Comparison of ENCODE assay signal across 1 cellular context in the genomic region with DNA sequence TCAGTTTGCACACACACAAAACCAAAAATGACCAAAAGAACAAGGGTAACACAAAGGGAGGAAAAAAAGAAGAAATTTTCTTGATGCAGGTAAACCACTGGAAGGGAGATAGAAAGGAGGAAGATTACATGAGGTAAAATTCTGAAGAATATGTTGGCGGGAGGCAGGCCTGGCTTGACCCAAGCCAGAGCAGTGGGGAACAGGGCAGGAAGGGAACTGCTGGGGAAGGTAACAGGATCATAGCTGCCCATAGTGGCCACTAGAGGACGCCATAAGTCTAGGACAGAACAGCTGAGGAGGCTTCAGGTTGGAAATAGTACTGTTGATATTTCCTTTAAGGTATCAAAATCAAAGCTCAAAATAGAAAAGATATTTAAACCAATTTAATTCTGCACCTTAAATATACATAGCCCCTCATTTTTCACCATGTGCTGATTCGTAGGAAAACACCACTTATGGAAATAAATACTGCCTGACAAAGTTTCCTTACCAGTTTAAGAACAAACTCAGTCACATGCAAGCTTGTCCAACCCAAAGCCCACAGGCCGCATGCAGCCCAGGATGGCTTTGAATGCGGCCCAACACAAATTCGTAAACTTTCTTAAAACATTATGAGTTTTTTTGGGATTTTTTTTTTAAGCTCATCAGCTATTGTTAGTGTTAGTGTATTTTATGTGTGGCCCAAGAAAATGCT.
A peak's percentile ranks its signal among the peaks of the same experiment; 100 is the strongest.
TF ChIP-seq lines count a peak whose summit lies in the region.

No MANE protein-coding gene starts in this region.

TF ChIP-seq in HepG2, 621 proteins besides CTCF, POLR2A, EP300 and RAD21 (continued from another document and continues in another):
- TF ChIP-seq, protein P1, sequence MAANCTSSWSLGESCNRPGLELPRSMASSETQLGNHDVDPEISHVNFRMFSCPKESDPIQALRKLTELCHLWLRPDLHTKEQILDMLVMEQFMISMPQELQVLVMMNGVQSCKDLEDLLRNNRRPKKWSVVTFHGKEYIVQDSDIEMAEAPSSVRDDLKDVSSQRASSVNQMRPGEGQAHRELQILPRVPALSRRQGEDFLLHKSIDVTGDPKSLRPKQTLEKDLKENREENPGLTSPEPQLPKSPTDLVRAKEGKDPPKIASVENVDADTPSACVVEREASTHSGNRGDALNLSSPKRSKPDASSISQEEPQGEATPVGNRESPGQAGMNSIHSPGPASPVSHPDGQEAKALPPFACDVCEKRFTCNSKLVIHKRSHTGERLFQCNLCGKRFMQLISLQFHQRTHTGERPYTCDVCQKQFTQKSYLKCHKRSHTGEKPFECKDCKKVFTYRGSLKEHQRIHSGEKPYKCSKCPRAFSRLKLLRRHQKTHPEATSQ (CRISPR knock-in tag; IDR thresholded peaks at IDR 0.05; ENCODE audit: borderline replicate concordance): no peak
- TF ChIP-seq ZNF335 (CRISPR knock-in tag; IDR thresholded peaks at IDR 0.05) (no peak), KLF16 (CRISPR knock-in tag; IDR thresholded peaks at IDR 0.05) (peak in 1 of 2 experiments; percentile 58; a peak in 1 of 4 replicates), ERF (CRISPR knock-in tag; IDR thresholded peaks at IDR 0.05) (peak; percentile 31; the same call in 1 of the 2 replicates), DR1 (CRISPR knock-in tag; IDR thresholded peaks at IDR 0.05) (no peak), RBM39 (IDR thresholded peaks at IDR 0.05; ENCODE audit: low read depth, low read length, poor library complexity, severe bottlenecking) (no peak), ZNF816 (CRISPR knock-in tag; IDR thresholded peaks at IDR 0.05; ENCODE audit: borderline replicate concordance) (no peak), FOXO1 (CRISPR knock-in tag; IDR thresholded peaks at IDR 0.05) (0 out of 2 replicates have a peak, but pooled peaks have one; percentile 10), ETV6 (CRISPR knock-in tag; conservative IDR thresholded peaks at IDR 0.05) (no peak), TBL1XR1 (IDR thresholded peaks at IDR 0.05; ENCODE audit: borderline replicate concordance, low read length, partially characterized antibody) (peak; percentile 31), KDM3A (CRISPR knock-in tag; IDR thresholded peaks at IDR 0.05; ENCODE audit: low read depth) (peak; percentile 66; the same call in 1 of the 2 replicates), MIER3 (CRISPR knock-in tag; IDR thresholded peaks at IDR 0.05; ENCODE audit: borderline replicate concordance) (0 out of 2 replicates have a peak, but pooled peaks have one; percentile 27), FOXA3 (CRISPR knock-in tag; IDR thresholded peaks at IDR 0.05) (peak; percentile 8; the same call in 1 of the 2 replicates), SOX5 (CRISPR knock-in tag; IDR thresholded peaks at IDR 0.05; ENCODE audit: borderline replicate concordance) (0 out of 2 replicates have a peak, but pooled peaks have one; percentile 29), DNMT3B (CRISPR knock-in tag; conservative IDR thresholded peaks at IDR 0.05) (no peak), ASH2L (IDR thresholded peaks at IDR 0.05; ENCODE audit: insufficient read length, low read depth, low read length) (peak; percentile 26), JDP2 (CRISPR knock-in tag; IDR thresholded peaks at IDR 0.05; ENCODE audit: borderline replicate concordance) (no peak), SALL1 (CRISPR knock-in tag; IDR thresholded peaks at IDR 0.05) (peak; percentile 49; the same call in 1 of the 2 replicates), ZNF10 (CRISPR knock-in tag; IDR thresholded peaks at IDR 0.05; ENCODE audit: borderline replicate concordance, low read depth) (no peak), ZFP82 (CRISPR knock-in tag; IDR thresholded peaks at IDR 0.05; ENCODE audit: borderline replicate concordance) (no peak), RXRA (CRISPR knock-in tag; IDR thresholded peaks at IDR 0.05) (peak; percentile 16; the same call in 1 of the 2 replicates), ZNF775 (CRISPR knock-in tag; IDR thresholded peaks at IDR 0.05; ENCODE audit: borderline replicate concordance) (no peak), SOX13 (IDR thresholded peaks at IDR 0.05) (no peak), SOX13 (CRISPR knock-in tag; conservative IDR thresholded peaks at IDR 0.05 in 1 of 2, IDR thresholded peaks at IDR 0.05 in 1 of 2) (peak in 1 of 2 experiments; percentile 17; a peak in 1 of 4 replicates), RNF2 (conservative IDR thresholded peaks at IDR 0.05; ENCODE audit: low read depth) (no peak)
- TF ChIP-seq, protein P2, sequence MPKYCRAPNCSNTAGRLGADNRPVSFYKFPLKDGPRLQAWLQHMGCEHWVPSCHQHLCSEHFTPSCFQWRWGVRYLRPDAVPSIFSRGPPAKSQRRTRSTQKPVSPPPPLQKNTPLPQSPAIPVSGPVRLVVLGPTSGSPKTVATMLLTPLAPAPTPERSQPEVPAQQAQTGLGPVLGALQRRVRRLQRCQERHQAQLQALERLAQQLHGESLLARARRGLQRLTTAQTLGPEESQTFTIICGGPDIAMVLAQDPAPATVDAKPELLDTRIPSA (CRISPR knock-in tag; IDR thresholded peaks at IDR 0.05; ENCODE audit: borderline replicate concordance): no peak
- TF ChIP-seq, protein P3, sequence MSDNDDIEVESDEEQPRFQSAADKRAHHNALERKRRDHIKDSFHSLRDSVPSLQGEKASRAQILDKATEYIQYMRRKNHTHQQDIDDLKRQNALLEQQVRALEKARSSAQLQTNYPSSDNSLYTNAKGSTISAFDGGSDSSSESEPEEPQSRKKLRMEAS (IDR thresholded peaks at IDR 0.05): peak; percentile 28; the same call in 1 of the 2 replicates
- TF ChIP-seq, protein P4, sequence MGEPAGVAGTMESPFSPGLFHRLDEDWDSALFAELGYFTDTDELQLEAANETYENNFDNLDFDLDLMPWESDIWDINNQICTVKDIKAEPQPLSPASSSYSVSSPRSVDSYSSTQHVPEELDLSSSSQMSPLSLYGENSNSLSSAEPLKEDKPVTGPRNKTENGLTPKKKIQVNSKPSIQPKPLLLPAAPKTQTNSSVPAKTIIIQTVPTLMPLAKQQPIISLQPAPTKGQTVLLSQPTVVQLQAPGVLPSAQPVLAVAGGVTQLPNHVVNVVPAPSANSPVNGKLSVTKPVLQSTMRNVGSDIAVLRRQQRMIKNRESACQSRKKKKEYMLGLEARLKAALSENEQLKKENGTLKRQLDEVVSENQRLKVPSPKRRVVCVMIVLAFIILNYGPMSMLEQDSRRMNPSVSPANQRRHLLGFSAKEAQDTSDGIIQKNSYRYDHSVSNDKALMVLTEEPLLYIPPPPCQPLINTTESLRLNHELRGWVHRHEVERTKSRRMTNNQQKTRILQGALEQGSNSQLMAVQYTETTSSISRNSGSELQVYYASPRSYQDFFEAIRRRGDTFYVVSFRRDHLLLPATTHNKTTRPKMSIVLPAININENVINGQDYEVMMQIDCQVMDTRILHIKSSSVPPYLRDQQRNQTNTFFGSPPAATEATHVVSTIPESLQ (CRISPR knock-in tag; conservative IDR thresholded peaks at IDR 0.05): 0 out of 2 replicates have a peak, but pooled peaks have one; percentile 86
- TF ChIP-seq, protein P5, sequence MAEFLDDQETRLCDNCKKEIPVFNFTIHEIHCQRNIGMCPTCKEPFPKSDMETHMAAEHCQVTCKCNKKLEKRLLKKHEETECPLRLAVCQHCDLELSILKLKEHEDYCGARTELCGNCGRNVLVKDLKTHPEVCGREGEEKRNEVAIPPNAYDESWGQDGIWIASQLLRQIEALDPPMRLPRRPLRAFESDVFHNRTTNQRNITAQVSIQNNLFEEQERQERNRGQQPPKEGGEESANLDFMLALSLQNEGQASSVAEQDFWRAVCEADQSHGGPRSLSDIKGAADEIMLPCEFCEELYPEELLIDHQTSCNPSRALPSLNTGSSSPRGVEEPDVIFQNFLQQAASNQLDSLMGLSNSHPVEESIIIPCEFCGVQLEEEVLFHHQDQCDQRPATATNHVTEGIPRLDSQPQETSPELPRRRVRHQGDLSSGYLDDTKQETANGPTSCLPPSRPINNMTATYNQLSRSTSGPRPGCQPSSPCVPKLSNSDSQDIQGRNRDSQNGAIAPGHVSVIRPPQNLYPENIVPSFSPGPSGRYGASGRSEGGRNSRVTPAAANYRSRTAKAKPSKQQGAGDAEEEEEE (CRISPR knock-in tag; IDR thresholded peaks at IDR 0.05; ENCODE audit: borderline replicate concordance): 0 out of 2 replicates have a peak, but pooled peaks have one; percentile 30
- TF ChIP-seq, protein P6, sequence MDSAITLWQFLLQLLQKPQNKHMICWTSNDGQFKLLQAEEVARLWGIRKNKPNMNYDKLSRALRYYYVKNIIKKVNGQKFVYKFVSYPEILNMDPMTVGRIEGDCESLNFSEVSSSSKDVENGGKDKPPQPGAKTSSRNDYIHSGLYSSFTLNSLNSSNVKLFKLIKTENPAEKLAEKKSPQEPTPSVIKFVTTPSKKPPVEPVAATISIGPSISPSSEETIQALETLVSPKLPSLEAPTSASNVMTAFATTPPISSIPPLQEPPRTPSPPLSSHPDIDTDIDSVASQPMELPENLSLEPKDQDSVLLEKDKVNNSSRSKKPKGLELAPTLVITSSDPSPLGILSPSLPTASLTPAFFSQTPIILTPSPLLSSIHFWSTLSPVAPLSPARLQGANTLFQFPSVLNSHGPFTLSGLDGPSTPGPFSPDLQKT (CRISPR knock-in tag; IDR thresholded peaks at IDR 0.05; ENCODE audit: borderline replicate concordance): no peak
- TF ChIP-seq, protein P7, sequence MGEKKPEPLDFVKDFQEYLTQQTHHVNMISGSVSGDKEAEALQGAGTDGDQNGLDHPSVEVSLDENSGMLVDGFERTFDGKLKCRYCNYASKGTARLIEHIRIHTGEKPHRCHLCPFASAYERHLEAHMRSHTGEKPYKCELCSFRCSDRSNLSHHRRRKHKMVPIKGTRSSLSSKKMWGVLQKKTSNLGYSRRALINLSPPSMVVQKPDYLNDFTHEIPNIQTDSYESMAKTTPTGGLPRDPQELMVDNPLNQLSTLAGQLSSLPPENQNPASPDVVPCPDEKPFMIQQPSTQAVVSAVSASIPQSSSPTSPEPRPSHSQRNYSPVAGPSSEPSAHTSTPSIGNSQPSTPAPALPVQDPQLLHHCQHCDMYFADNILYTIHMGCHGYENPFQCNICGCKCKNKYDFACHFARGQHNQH (CRISPR knock-in tag; IDR thresholded peaks at IDR 0.05): 0 out of 2 replicates have a peak, but pooled peaks have one; percentile 29
- TF ChIP-seq, protein P8, sequence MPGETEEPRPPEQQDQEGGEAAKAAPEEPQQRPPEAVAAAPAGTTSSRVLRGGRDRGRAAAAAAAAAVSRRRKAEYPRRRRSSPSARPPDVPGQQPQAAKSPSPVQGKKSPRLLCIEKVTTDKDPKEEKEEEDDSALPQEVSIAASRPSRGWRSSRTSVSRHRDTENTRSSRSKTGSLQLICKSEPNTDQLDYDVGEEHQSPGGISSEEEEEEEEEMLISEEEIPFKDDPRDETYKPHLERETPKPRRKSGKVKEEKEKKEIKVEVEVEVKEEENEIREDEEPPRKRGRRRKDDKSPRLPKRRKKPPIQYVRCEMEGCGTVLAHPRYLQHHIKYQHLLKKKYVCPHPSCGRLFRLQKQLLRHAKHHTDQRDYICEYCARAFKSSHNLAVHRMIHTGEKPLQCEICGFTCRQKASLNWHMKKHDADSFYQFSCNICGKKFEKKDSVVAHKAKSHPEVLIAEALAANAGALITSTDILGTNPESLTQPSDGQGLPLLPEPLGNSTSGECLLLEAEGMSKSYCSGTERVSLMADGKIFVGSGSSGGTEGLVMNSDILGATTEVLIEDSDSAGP (CRISPR knock-in tag; IDR thresholded peaks at IDR 0.05; ENCODE audit: borderline replicate concordance): no peak
- TF ChIP-seq, protein P9, sequence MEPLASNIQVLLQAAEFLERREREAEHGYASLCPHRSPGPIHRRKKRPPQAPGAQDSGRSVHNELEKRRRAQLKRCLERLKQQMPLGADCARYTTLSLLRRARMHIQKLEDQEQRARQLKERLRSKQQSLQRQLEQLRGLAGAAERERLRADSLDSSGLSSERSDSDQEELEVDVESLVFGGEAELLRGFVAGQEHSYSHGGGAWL (CRISPR knock-in tag; IDR thresholded peaks at IDR 0.05): 0 out of 2 replicates have a peak, but pooled peaks have one; percentile 41
- TF ChIP-seq, protein P10, sequence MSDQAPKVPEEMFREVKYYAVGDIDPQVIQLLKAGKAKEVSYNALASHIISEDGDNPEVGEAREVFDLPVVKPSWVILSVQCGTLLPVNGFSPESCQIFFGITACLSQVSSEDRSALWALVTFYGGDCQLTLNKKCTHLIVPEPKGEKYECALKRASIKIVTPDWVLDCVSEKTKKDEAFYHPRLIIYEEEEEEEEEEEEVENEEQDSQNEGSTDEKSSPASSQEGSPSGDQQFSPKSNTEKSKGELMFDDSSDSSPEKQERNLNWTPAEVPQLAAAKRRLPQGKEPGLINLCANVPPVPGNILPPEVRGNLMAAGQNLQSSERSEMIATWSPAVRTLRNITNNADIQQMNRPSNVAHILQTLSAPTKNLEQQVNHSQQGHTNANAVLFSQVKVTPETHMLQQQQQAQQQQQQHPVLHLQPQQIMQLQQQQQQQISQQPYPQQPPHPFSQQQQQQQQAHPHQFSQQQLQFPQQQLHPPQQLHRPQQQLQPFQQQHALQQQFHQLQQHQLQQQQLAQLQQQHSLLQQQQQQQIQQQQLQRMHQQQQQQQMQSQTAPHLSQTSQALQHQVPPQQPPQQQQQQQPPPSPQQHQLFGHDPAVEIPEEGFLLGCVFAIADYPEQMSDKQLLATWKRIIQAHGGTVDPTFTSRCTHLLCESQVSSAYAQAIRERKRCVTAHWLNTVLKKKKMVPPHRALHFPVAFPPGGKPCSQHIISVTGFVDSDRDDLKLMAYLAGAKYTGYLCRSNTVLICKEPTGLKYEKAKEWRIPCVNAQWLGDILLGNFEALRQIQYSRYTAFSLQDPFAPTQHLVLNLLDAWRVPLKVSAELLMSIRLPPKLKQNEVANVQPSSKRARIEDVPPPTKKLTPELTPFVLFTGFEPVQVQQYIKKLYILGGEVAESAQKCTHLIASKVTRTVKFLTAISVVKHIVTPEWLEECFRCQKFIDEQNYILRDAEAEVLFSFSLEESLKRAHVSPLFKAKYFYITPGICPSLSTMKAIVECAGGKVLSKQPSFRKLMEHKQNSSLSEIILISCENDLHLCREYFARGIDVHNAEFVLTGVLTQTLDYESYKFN (CRISPR knock-in tag; conservative IDR thresholded peaks at IDR 0.05): no peak
- TF ChIP-seq, protein P11, sequence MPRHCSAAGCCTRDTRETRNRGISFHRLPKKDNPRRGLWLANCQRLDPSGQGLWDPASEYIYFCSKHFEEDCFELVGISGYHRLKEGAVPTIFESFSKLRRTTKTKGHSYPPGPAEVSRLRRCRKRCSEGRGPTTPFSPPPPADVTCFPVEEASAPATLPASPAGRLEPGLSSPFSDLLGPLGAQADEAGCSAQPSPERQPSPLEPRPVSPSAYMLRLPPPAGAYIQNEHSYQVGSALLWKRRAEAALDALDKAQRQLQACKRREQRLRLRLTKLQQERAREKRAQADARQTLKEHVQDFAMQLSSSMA (CRISPR knock-in tag; IDR thresholded peaks at IDR 0.05): peak; percentile 25; the same call in 1 of the 2 replicates
- TF ChIP-seq, protein P12, sequence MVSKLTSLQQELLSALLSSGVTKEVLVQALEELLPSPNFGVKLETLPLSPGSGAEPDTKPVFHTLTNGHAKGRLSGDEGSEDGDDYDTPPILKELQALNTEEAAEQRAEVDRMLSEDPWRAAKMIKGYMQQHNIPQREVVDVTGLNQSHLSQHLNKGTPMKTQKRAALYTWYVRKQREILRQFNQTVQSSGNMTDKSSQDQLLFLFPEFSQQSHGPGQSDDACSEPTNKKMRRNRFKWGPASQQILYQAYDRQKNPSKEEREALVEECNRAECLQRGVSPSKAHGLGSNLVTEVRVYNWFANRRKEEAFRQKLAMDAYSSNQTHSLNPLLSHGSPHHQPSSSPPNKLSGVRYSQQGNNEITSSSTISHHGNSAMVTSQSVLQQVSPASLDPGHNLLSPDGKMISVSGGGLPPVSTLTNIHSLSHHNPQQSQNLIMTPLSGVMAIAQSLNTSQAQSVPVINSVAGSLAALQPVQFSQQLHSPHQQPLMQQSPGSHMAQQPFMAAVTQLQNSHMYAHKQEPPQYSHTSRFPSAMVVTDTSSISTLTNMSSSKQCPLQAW (CRISPR knock-in tag; IDR thresholded peaks at IDR 0.05): 0 out of 2 replicates have a peak, but pooled peaks have one; percentile 28
